10 cellular contexts compared by ENCODE assay signal in genomic region chr6:157317129-157317814, GRCh38. TPM values are rescaled to one million over a fixed set of nuclear protein-coding genes. Genes with fewer than 3 reads are reported as not detected.
DNase-seq lines count a peak whose midpoint lies in the region; ATAC-seq, FAIRE-seq and TF ChIP-seq lines count a peak whose summit lies in the region.
"Had no signal": no experiment of that assay in that cellular context is flagged by ENCODE, and none has a peak within 500 bp of the region (broad histone marks: within the 10 kb centered on the region; RNA-seq: fewer than 3 reads in every experiment).

No MANE protein-coding gene starts in this region.

- 4% methylated on average over 4 of the region's 4 CpGs for WGBS in A549 (ENCODE audit: missing lambda C conversion rate)

- CTCF ChIA-PET in A549 (lab: Yijun Ruan, JAX), result interaction anchor here (0.6 to 4.1 kb wide), 4 partner anchors 14 to 371 kb away, joined by 3 to 36 read pairs (median 4); no protein-coding TSS in a partner anchor

- no peak for TF ChIP-seq EP300 in A549 (IDR thresholded peaks at IDR 0.05)

- no peaks in the 10 kb centered on the region for H3K27me3 ChIP-seq in colonic mucosa

- H3K4me2 ChIP-seq in A549, result peak overlapping the region; percentile 47

- peaks cover 19% of the 10 kb centered on the region for H3K4me1 ChIP-seq in A549
- H3K4me1 ChIP-seq in colonic mucosa, result no peaks in the 10 kb centered on the region

- TF ChIP-seq POLR2A in A549 (IDR thresholded peaks at IDR 0.05; ENCODE audit: low read length), result no peak

- DNase-seq in A549 (ENCODE audit: low read depth in 1 of 2, low spot score in 1 of 2) (peak; percentile 68 to 76), HTR-8/SVneo (ENCODE audit: insufficient read length, low spot score) (peak; percentile 69), colonic mucosa (peak; percentile 69), myocyte (ENCODE audit: low read depth) (peak; percentile 82), NCI-H82 treated with DMSO at 0.1 percent for 48 hours (lab: John Stamatoyannopoulos, UW; ENCODE audit: unreplicated experiment) (no peak)
- DNase-seq: naive B cell had no signal

- intact Hi-C loops in colonic mucosa (cut with DNase I), result loop anchor here (5.0 kb wide), 1 partner anchor 350 kb away; no protein-coding TSS in a partner anchor

- POLR2A ChIA-PET in A549 (lab: Yijun Ruan, JAX), result no interaction called here

- no peak for FAIRE-seq in A549 (lab: Jason Lieb, UNC)
- no peak for FAIRE-seq in HTR-8/SVneo (lab: Jason Lieb, UNC)

- no peak for TF ChIP-seq RAD21 in A549 (conservative IDR thresholded peaks at IDR 0.05 in 1 of 2, IDR thresholded peaks at IDR 0.05 in 1 of 2)

- H3K9ac ChIP-seq in colonic mucosa (ENCODE audit: low read depth in 2 of 2, low read length in 2 of 2), result no peak overlapping the region

- no peak for TF ChIP-seq CTCF in A549 (IDR thresholded peaks at IDR 0.05)
- no peak for TF ChIP-seq CTCF in colonic mucosa (IDR thresholded peaks at IDR 0.05)

- H3K27ac ChIP-seq in A549 (peak overlapping the region in 1 of 2 experiments; percentile 3; a peak in 1 of 6 replicates), colonic mucosa (peak overlapping the region; percentile 17)
- H3K27ac ChIP-seq: SK-N-MC had no signal

- peak; percentile 57 to 89; a peak in 5 of 6 replicates for ATAC-seq in A549
- no peak for ATAC-seq in GM18520 (IDR thresholded peaks at IDR 0.05; ENCODE audit: unreplicated experiment)
- ATAC-seq in HG02840 (IDR thresholded peaks at IDR 0.05; ENCODE audit: low FRiP score, unreplicated experiment), result no peak
- ATAC-seq in HG02798 (IDR thresholded peaks at IDR 0.05; ENCODE audit: poor library complexity, unreplicated experiment), result no peak

- H3K4me3 ChIP-seq in A549, result no peak overlapping the region
- no peak overlapping the region for H3K4me3 ChIP-seq in colonic mucosa
- H3K4me3 ChIP-seq: SK-N-MC had no signal

- H3K36me3 ChIP-seq in colonic mucosa, result no peaks in the 10 kb centered on the region

- H3K9me3 ChIP-seq in A549 (no peaks in the 10 kb centered on the region), colonic mucosa (no peaks in the 10 kb centered on the region)

TF ChIP-seq in A549, 52 proteins besides CTCF, POLR2A, EP300 and RAD21:
- TF ChIP-seq NPAS2 (CRISPR knock-in tag; IDR thresholded peaks at IDR 0.05; ENCODE audit: borderline replicate concordance) (no peak), BCL3 (IDR thresholded peaks at IDR 0.05) (no peak), RARB (CRISPR knock-in tag; IDR thresholded peaks at IDR 0.05) (no peak), HOXB13 (CRISPR knock-in tag; IDR thresholded peaks at IDR 0.05; ENCODE audit: low read depth) (no peak), RCOR1 (IDR thresholded peaks at IDR 0.05; ENCODE audit: low read depth, low read length) (no peak), FOSL2 (IDR thresholded peaks at IDR 0.05) (peak; percentile 71), FOSL2 (CRISPR knock-in tag; IDR thresholded peaks at IDR 0.05) (peak; percentile 79), ZSCAN20 (CRISPR knock-in tag; IDR thresholded peaks at IDR 0.05) (no peak), E2F6 (IDR thresholded peaks at IDR 0.05; ENCODE audit: borderline replicate concordance, low read depth) (no peak), HEYL (CRISPR knock-in tag; IDR thresholded peaks at IDR 0.05) (no peak), HOXA7 (CRISPR knock-in tag; IDR thresholded peaks at IDR 0.05) (no peak), MAZ (IDR thresholded peaks at IDR 0.05; ENCODE audit: borderline replicate concordance, low read depth, low read length) (no peak), PHF8 (IDR thresholded peaks at IDR 0.05; ENCODE audit: borderline replicate concordance, low read depth) (no peak), ZC3H11A (IDR thresholded peaks at IDR 0.05) (no peak), CHD2 (IDR thresholded peaks at IDR 0.05; ENCODE audit: low read length, partially characterized antibody) (no peak), NR3C1 (IDR thresholded peaks at IDR 0.05) (no peak), FOSB (CRISPR knock-in tag; IDR thresholded peaks at IDR 0.05) (no peak), KDM1A (IDR thresholded peaks at IDR 0.05; ENCODE audit: low read depth) (no peak), JUNB (IDR thresholded peaks at IDR 0.05) (0 out of 2 replicates have a peak, but pooled peaks have one; percentile 34), EHMT2 (IDR thresholded peaks at IDR 0.05; ENCODE audit: low read depth) (no peak), CEBPB (IDR thresholded peaks at IDR 0.05) (peak; percentile 35 to 77; a peak in 2 of 4 replicates), TP53 (CRISPR knock-in tag; IDR thresholded peaks at IDR 0.05) (no peak), EHF (CRISPR knock-in tag; IDR thresholded peaks at IDR 0.05) (no peak), RNF2 (IDR thresholded peaks at IDR 0.05; ENCODE audit: borderline replicate concordance, low read depth) (no peak), JUN (IDR thresholded peaks at IDR 0.05) (no peak)
TF ChIP-seq in A549: peak in this region for 3.

RNA-seq across cellular contexts. Expression of gene TMEM242, which starts 6.0 kb away (rescaled TPM):
- polyA plus RNA-seq in A549 (2011; rRNA removed) (5.1 and 7.4 TPM in 2 replicates), A549 (2017; fragmentation: RNase III; extraction: RNeasy Plus Mini Kit Qiagen cat#74134 plus additional on column Dnase treatment) (5.3 to 6.3 TPM (median 5.8 TPM) in 3 replicates)
- 2.7 and 3.3 TPM in 2 replicates for polyA plus RNA-seq in A549 (2012; cell fraction: cytosol; rRNA removed)
- polyA plus RNA-seq in A549 (2012; cell fraction: nucleus; rRNA removed), result 1.3 and 2.0 TPM in 2 replicates
- 1.1 and 2.5 TPM in 2 replicates for polyA minus RNA-seq in A549 (2011; rRNA and poly(A)+ RNA removed)
- total RNA-seq in colonic mucosa (10 to 100 TPM; 10.8 to 11.9 TPM), myocyte (5.4 and 7.8 TPM in 2 replicates)
- 5.6 TPM for polyA plus RNA-seq in myocyte (2012)

Comparison
In these comparisons a context has a peak if more than half of its experiments do, and no peak if none do; other contexts are left out.
1. ATAC-seq: peak in A549 (2 of 2); none in GM18520 (single experiment), HG02840 (single experiment) and HG02798 (single experiment).